In genomic region chr21:31560479-31560878, GRCh38 we compare ENCODE assay signal across 15 cellular contexts.
DNase-seq lines count a peak whose midpoint lies in the region; ATAC-seq and TF ChIP-seq lines count a peak whose summit lies in the region.
"Had no signal": no experiment of that assay in that cellular context is flagged by ENCODE, and none has a peak within 500 bp of the region (broad histone marks: within the 10 kb centered on the region; RNA-seq: fewer than 3 reads in every experiment).

No MANE protein-coding gene starts in this region.

- no peak for DNase-seq in activated naive CD4-positive, alpha-beta T cell (lab: John Stamatoyannopoulos, UW)
- DNase-seq in PC-9 (no peak), endothelial cell (ENCODE audit: low spot score) (no peak), RWPE1 (ENCODE audit: low spot score) (no peak)
- DNase-seq in stimulated activated naive CD8-positive, alpha-beta T cell treated with anti-CD3 and anti-CD28 coated beads, Interleukin-15, amount 100 ng/mL, for 72 hours = no peak
- no peak for DNase-seq in central memory CD4-positive, alpha-beta T cell
- DNase-seq: amniotic stem cell, BE2C, gastrocnemius medialis, ovary, SJCRH30 had no signal

- no peak overlapping the region for H2AFZ ChIP-seq in PC-9

- no peaks in the 10 kb centered on the region; the same call in 1 of the 2 replicates for H3K4me1 ChIP-seq in PC-9 (replicated peaks; ENCODE audit: insufficient read depth)
- H3K4me1 ChIP-seq: BE2C, SJCRH30 had no signal

- POLR2A ChIA-PET in PC-9 (lab: Charles Lee; ENCODE audit: unreplicated experiment) (interaction anchor here (0.6 kb wide), 1 partner anchor 31 kb away, joined by 6 read pairs; no protein-coding TSS in a partner anchor), RWPE1 (lab: Yijun Ruan, JAX; ENCODE audit: low non-redundant PET) (no interaction called here)

- BruUV-seq in PC-9 (replicated peaks; lab: Mats Ljungman, UMichigan) = no TSS peak

- no peaks in the 10 kb centered on the region for H4K20me1 ChIP-seq in PC-9 (ENCODE audit: insufficient read depth)

- H3K4me2 ChIP-seq in PC-9 = peak overlapping the region; percentile 90

- no peaks in the 10 kb centered on the region for H3K27me3 ChIP-seq in PC-9 (ENCODE audit: insufficient read depth, low read depth)
- H3K27me3 ChIP-seq: ovary, SJCRH30 had no signal

- peaks cover 4% of the 10 kb centered on the region for H3K27me3 Mint-ChIP-seq in activated naive CD4-positive, alpha-beta T cell treated with anti-CD3 and anti-CD28 coated beads, Interleukin-2, amount 50 U/mL, for 24 hours
- H3K27me3 Mint-ChIP-seq in endothelial cell (ENCODE audit: unreplicated experiment) = peaks cover 14% of the 10 kb centered on the region
- peaks cover 22% of the 10 kb centered on the region for H3K27me3 Mint-ChIP-seq in stimulated activated naive CD8-positive, alpha-beta T cell treated with anti-CD3 and anti-CD28 coated beads, Interleukin-15, amount 100 ng/mL, for 72 hours

- no peaks in the 10 kb centered on the region for H3K9me3 Mint-ChIP-seq in activated naive CD4-positive, alpha-beta T cell treated with anti-CD3 and anti-CD28 coated beads, Interleukin-2, amount 50 U/mL, for 24 hours
- no peaks in the 10 kb centered on the region for H3K9me3 Mint-ChIP-seq in endothelial cell (ENCODE audit: unreplicated experiment)
- H3K9me3 Mint-ChIP-seq in stimulated activated naive CD8-positive, alpha-beta T cell treated with anti-CD3 and anti-CD28 coated beads, Interleukin-15, amount 100 ng/mL, for 72 hours = no peaks in the 10 kb centered on the region

- peaks cover 3% of the 10 kb centered on the region; the same call in 1 of the 2 replicates for H3F3A ChIP-seq in PC-9 (ENCODE audit: insufficient read depth, low read depth)

- CTCF ChIA-PET in PC-9 (lab: Charles Lee) = no interaction called here
- CTCF ChIA-PET in RWPE1 (lab: Yijun Ruan, JAX) = interaction anchor here (0.6 to 1.0 kb wide), 3 partner anchors 20 to 211 kb away, joined by 3 to 4 read pairs (median 3); no protein-coding TSS in a partner anchor

- peak overlapping the region; percentile 80; the same call in 1 of the 2 replicates for H3K4me3 ChIP-seq in PC-9
- H3K4me3 ChIP-seq: ovary had no signal

- intact Hi-C loops in PC-9 (cut with micrococcal nuclease; ENCODE audit: unreplicated experiment) = no loop called here

- H3K79me2 ChIP-seq in PC-9 (ENCODE audit: low read depth) = peaks cover 17% of the 10 kb centered on the region

- H3K4me1 Mint-ChIP-seq in activated naive CD4-positive, alpha-beta T cell treated with anti-CD3 and anti-CD28 coated beads, Interleukin-2, amount 50 U/mL, for 24 hours = peaks cover 20% of the 10 kb centered on the region
- peaks cover 25% of the 10 kb centered on the region for H3K4me1 Mint-ChIP-seq in endothelial cell (ENCODE audit: unreplicated experiment)
- peaks cover 29% of the 10 kb centered on the region for H3K4me1 Mint-ChIP-seq in stimulated activated naive CD8-positive, alpha-beta T cell treated with anti-CD3 and anti-CD28 coated beads, Interleukin-15, amount 100 ng/mL, for 72 hours

- no peaks in the 10 kb centered on the region for H3K36me3 Mint-ChIP-seq in activated naive CD4-positive, alpha-beta T cell treated with anti-CD3 and anti-CD28 coated beads, Interleukin-2, amount 50 U/mL, for 24 hours
- H3K36me3 Mint-ChIP-seq in endothelial cell (ENCODE audit: low read depth, unreplicated experiment) = peaks cover 8% of the 10 kb centered on the region

- peak overlapping the region; percentile 91; the same call in 1 of the 2 replicates for H3K27ac ChIP-seq in PC-9
- no peak overlapping the region for H3K27ac ChIP-seq in RWPE1
- H3K27ac ChIP-seq: gastrocnemius medialis, ovary, SJCRH30 had no signal

- no peaks in the 10 kb centered on the region for H3K9me3 ChIP-seq in PC-9 (ENCODE audit: insufficient read depth, low read depth)
- H3K9me3 ChIP-seq: BE2C, gastrocnemius medialis, ovary, SJCRH30 had no signal

- ATAC-seq in stimulated activated naive CD8-positive, alpha-beta T cell treated with anti-CD3 and anti-CD28 coated beads, Interleukin-15, amount 100 ng/mL, for 72 hours = no peak
- no peak for ATAC-seq in GM18870 (IDR thresholded peaks at IDR 0.05; ENCODE audit: unreplicated experiment)
- ATAC-seq: activated CD4-positive, CD25-positive, alpha-beta regulatory T cell treated with anti-CD3 and anti-CD28 coated beads, Interleukin-2, amount 50 U/mL, for 24 hours; gastrocnemius medialis; left lobe of liver had no signal

- H3K36me3 ChIP-seq in PC-9 (ENCODE audit: low read depth) = no peaks in the 10 kb centered on the region
- H3K36me3 ChIP-seq: BE2C, gastrocnemius medialis, ovary, SJCRH30 had no signal

- no peak overlapping the region for H3K27ac Mint-ChIP-seq in activated naive CD4-positive, alpha-beta T cell treated with anti-CD3 and anti-CD28 coated beads, Interleukin-2, amount 50 U/mL, for 24 hours
- peak overlapping the region; percentile 88 for H3K27ac Mint-ChIP-seq in endothelial cell (ENCODE audit: unreplicated experiment)
- H3K27ac Mint-ChIP-seq in stimulated activated naive CD8-positive, alpha-beta T cell treated with anti-CD3 and anti-CD28 coated beads, Interleukin-15, amount 100 ng/mL, for 72 hours = peak overlapping the region; percentile 28 to 77

- H3K4me3 Mint-ChIP-seq in activated naive CD4-positive, alpha-beta T cell treated with anti-CD3 and anti-CD28 coated beads, Interleukin-2, amount 50 U/mL, for 24 hours = peak overlapping the region; percentile 95
- peak overlapping the region; percentile 95 for H3K4me3 Mint-ChIP-seq in endothelial cell (ENCODE audit: unreplicated experiment)
- H3K4me3 Mint-ChIP-seq in stimulated activated naive CD8-positive, alpha-beta T cell treated with anti-CD3 and anti-CD28 coated beads, Interleukin-15, amount 100 ng/mL, for 72 hours = peak overlapping the region; percentile 84 to 97

- TF ChIP-seq CTCF in PC-9 (conservative IDR thresholded peaks at IDR 0.05) (no peak), endothelial cell (IDR thresholded peaks at IDR 0.05; ENCODE audit: unreplicated experiment) (no peak), RWPE1 (conservative IDR thresholded peaks at IDR 0.05; ENCODE audit: low read depth) (no peak)

- no peaks in the 10 kb centered on the region for H3K9me2 ChIP-seq in PC-9 (ENCODE audit: insufficient read depth)
